Comparison of ENCODE assay signal across 8 cellular contexts in genomic region chr4:72568959-72569718, GRCh38. TPM values are rescaled to one million over a fixed set of nuclear protein-coding genes. Genes with fewer than 3 reads are reported as not detected.
DNase-seq lines count a peak whose midpoint lies in the region; ATAC-seq, FAIRE-seq and TF ChIP-seq lines count a peak whose summit lies in the region.

ADAMTS3 (minus strand) TSS chr4:72569221; CDS start chr4:72568762, 459 bp downstream.

- peak within 1 kb of the TSS; percentile 87 for H2BK5ac ChIP-seq in neuronal stem cell (ENCODE audit: low read length)

- H3K4me3 ChIP-seq in neuronal stem cell (ENCODE audit: low read length in 2 of 2) = peak within 1 kb of the TSS; percentile 63 to 83

- H3K79me1 ChIP-seq in neuronal stem cell (ENCODE audit: low read depth, low read length) = no peaks in the 10 kb centered on the region

- H3K23ac ChIP-seq in neuronal stem cell (ENCODE audit: low read depth, low read length, poor library complexity) = peak within 1 kb of the TSS; percentile 6

- H3K36me3 ChIP-seq in neuronal stem cell (replicated peaks in 1 of 2; ENCODE audit: control insufficient read depth in 2 of 2, insufficient read depth in 2 of 2, low read length in 2 of 2) = no peaks in the 10 kb centered on the region

- no peak for ATAC-seq in GM21390 (IDR thresholded peaks at IDR 0.05; ENCODE audit: unreplicated experiment)

- FAIRE-seq in G401.6 (lab: Jason Lieb, UNC) = peak; percentile 87

- peak within 1 kb of the TSS; percentile 69 for H3K4me3 Mint-ChIP-seq in activated naive CD8-positive, alpha-beta T cell treated with anti-CD3 and anti-CD28 coated beads for 36 hours
- peak within 1 kb of the TSS; percentile 97 for H3K4me3 Mint-ChIP-seq in glutamatergic neuron (ENCODE audit: unreplicated experiment)

- peak within 1 kb of the TSS; percentile 7 for H2BK15ac ChIP-seq in neuronal stem cell (ENCODE audit: low read length)

- H3K18ac ChIP-seq in neuronal stem cell (ENCODE audit: low read length) = peak within 1 kb of the TSS; percentile 98

- no peak within 1 kb of the TSS for H2AK5ac ChIP-seq in neuronal stem cell (ENCODE audit: low read depth, low read length)

- no peaks in the 10 kb centered on the region for H3K27me3 ChIP-seq in neuronal stem cell (ENCODE audit: control insufficient read depth in 3 of 3, insufficient read depth in 3 of 3, low read depth in 1 of 3, low read length in 3 of 3)

- no peak within 1 kb of the TSS for H4K8ac ChIP-seq in neuronal stem cell (ENCODE audit: low read depth, low read length)

- TF ChIP-seq CTCF in 22Rv1 (IDR thresholded peaks at IDR 0.05) (no peak), glutamatergic neuron (IDR thresholded peaks at IDR 0.05; ENCODE audit: partially characterized antibody, unreplicated experiment) (no peak)

- peaks cover 2% of the 10 kb centered on the region for H3K36me3 Mint-ChIP-seq in activated naive CD8-positive, alpha-beta T cell treated with anti-CD3 and anti-CD28 coated beads for 36 hours
- no peaks in the 10 kb centered on the region for H3K36me3 Mint-ChIP-seq in glutamatergic neuron (ENCODE audit: unreplicated experiment)

- no peak within 1 kb of the TSS for H3K14ac ChIP-seq in neuronal stem cell (ENCODE audit: low read length)

- peak within 1 kb of the TSS; percentile 92 for H3K4me2 ChIP-seq in neuronal stem cell (ENCODE audit: insufficient read depth, low read length, poor library complexity, severe bottlenecking)

- no peak within 1 kb of the TSS for H3K27ac Mint-ChIP-seq in activated naive CD8-positive, alpha-beta T cell treated with anti-CD3 and anti-CD28 coated beads for 36 hours
- H3K27ac Mint-ChIP-seq in glutamatergic neuron (ENCODE audit: unreplicated experiment) = peak within 1 kb of the TSS; percentile 5

- H3K4me1 Mint-ChIP-seq in activated naive CD8-positive, alpha-beta T cell treated with anti-CD3 and anti-CD28 coated beads for 36 hours = peaks cover 15% of the 10 kb centered on the region
- no peaks in the 10 kb centered on the region for H3K4me1 Mint-ChIP-seq in glutamatergic neuron (ENCODE audit: low read depth, unreplicated experiment)

- peaks cover 1 to 10% of the 10 kb centered on the region in 2 donors for H3K4me1 ChIP-seq in neuronal stem cell (ENCODE audit: control insufficient read depth in 2 of 2, insufficient read depth in 1 of 2, low read depth in 1 of 2, low read length in 2 of 2)

- no peaks in the 10 kb centered on the region for H3K9me3 Mint-ChIP-seq in activated naive CD8-positive, alpha-beta T cell treated with anti-CD3 and anti-CD28 coated beads for 36 hours
- no peaks in the 10 kb centered on the region for H3K9me3 Mint-ChIP-seq in glutamatergic neuron (ENCODE audit: unreplicated experiment)

- H2AFZ ChIP-seq in neuronal stem cell (ENCODE audit: low read length) = peak within 1 kb of the TSS; percentile 98

- DNase-seq in NCI-H187 treated with DMSO at 0.1 percent for 48 hours (lab: John Stamatoyannopoulos, UW) = peak; percentile 27
- DNase-seq in activated naive CD8-positive, alpha-beta T cell treated with anti-CD3 and anti-CD28 coated beads for 36 hours = peak; percentile 11
- peak; percentile 77 for DNase-seq in glutamatergic neuron
- peak; percentile 76 for DNase-seq in neuronal stem cell (ENCODE audit: low spot score)
- no peak for DNase-seq in GM19240 (ENCODE audit: insufficient read length, low spot score)

- no peaks in the 10 kb centered on the region for H3K9me3 ChIP-seq in neuronal stem cell (replicated peaks in 1 of 2; ENCODE audit: control insufficient read depth in 2 of 2, insufficient read depth in 1 of 2, low read depth in 1 of 2, low read length in 2 of 2)

- no peak within 1 kb of the TSS for H2BK12ac ChIP-seq in neuronal stem cell (ENCODE audit: low read length)

- H3K27me3 Mint-ChIP-seq in activated naive CD8-positive, alpha-beta T cell treated with anti-CD3 and anti-CD28 coated beads for 36 hours = peaks cover 73% of the 10 kb centered on the region
- H3K27me3 Mint-ChIP-seq in glutamatergic neuron (ENCODE audit: unreplicated experiment) = no peaks in the 10 kb centered on the region

- H3K27ac ChIP-seq in 22Rv1 (peak within 1 kb of the TSS; percentile 91), neuronal stem cell (replicated peaks; ENCODE audit: low read length) (peak within 1 kb of the TSS; percentile 74)

- no peak within 1 kb of the TSS for H3K4ac ChIP-seq in neuronal stem cell (ENCODE audit: low read length)

- no peak within 1 kb of the TSS for H4K91ac ChIP-seq in neuronal stem cell (ENCODE audit: low read depth, low read length, poor library complexity)

- no peak within 1 kb of the TSS for H2BK120ac ChIP-seq in neuronal stem cell (ENCODE audit: low read depth, low read length)

- H3K9ac ChIP-seq in neuronal stem cell (ENCODE audit: low read depth, low read length, poor library complexity) = peak within 1 kb of the TSS; percentile 79

- no CpG with 5 or more reads among the region's 59 CpGs for WGBS in neuronal stem cell (ENCODE audit: extremely low coverage in 2 of 2, insufficient read length in 2 of 2, insufficient replicate concordance in 1 of 2), 2 donors

RNA-seq across cellular contexts. Expression of gene ADAMTS3, which starts in this region (rescaled TPM):
- not detected for total RNA-seq in activated naive CD8-positive, alpha-beta T cell treated with anti-CD3 and anti-CD28 coated beads for 36 hours
- 0.10 TPM for total RNA-seq in glutamatergic neuron (ENCODE audit: unreplicated experiment)
- 0.64 TPM for polyA plus RNA-seq in neuronal stem cell (2013, experiment 1 of 2)
- 0.57 TPM for polyA plus RNA-seq in neuronal stem cell (2013, experiment 2 of 2)

Comparison
In these comparisons a context has a peak if more than half of its experiments do, and no peak if none do; other contexts are left out.
1. Peak in DNase-seq in activated naive CD8-positive, alpha-beta T cell treated with anti-CD3 and anti-CD28 coated beads for 36 hours; RNA of the gene not detected or under 1 TPM.
2. Peak in DNase-seq in glutamatergic neuron; RNA of the gene not detected or under 1 TPM.